8 cellular contexts compared by ENCODE assay signal in the genomic region with DNA sequence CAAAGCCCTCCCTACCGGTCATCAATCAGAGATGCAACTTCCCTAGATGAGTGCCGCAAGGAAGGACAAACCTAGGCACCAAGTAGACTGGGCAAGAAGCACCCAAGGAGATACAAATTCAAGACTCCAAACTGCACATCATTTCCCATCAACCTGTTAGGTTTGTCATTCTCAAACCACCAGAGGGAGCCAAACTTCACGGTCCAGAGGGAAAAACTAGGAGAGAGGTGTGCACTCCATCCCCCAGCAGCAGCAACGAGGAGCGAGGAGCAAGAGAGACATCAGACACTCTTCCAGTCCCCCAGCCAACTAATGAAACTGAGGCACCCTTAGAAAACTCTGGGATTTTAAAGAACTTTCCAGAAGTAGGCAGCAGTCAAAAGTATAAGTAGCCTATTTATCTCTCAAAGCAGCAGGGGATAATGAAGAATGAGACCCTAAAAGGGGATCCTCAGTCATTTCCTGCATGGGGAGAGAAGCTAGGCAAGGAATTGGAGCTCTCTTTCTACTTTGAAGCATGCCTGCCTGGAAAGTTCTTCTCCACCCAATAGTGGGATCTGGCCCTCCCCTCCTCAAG. TPM values are rescaled to one million over a fixed set of nuclear protein-coding genes. Genes with fewer than 3 reads are reported as not detected.
A peak's percentile ranks its signal among the peaks of the same experiment; 100 is the strongest.
DNase-seq lines count a peak whose midpoint lies in the region; ATAC-seq and TF ChIP-seq lines count a peak whose summit lies in the region.

No MANE protein-coding gene starts in this region.

- no peaks in the 10 kb centered on the region for H3K27me3 Mint-ChIP-seq in CD4-positive, CD25-positive, alpha-beta regulatory T cell

- H3K36me3 Mint-ChIP-seq in CD4-positive, CD25-positive, alpha-beta regulatory T cell: no peaks in the 10 kb centered on the region

- DNase-seq in CD4-positive, CD25-positive, alpha-beta regulatory T cell: peak; percentile 42 to 75 (median 59)
- DNase-seq in NCI-H1930 (lab: John Stamatoyannopoulos, UW): peak; percentile 63 to 78
- DNase-seq in T1000 (lab: John Stamatoyannopoulos, UW): peak; percentile 27
- peak; percentile 53 to 67 (median 59) for DNase-seq in body of pancreas
- peak; percentile 85 for DNase-seq in iPS-NIHi7 (ENCODE audit: extremely low spot score)
- DNase-seq in stimulated activated CD4-positive, alpha-beta T cell treated with anti-CD3 and anti-CD28 coated beads, Interleukin-1b, Interleukin-23, amount 100 ng/mL, for 48 hours: peak; percentile 65

- H3K4me3 ChIP-seq in CD4-positive, CD25-positive, alpha-beta regulatory T cell (ENCODE audit: low read depth, low read length): peak overlapping the region; percentile 5
- no peak overlapping the region for H3K4me3 ChIP-seq in body of pancreas

- H3K27me3 ChIP-seq in CD4-positive, CD25-positive, alpha-beta regulatory T cell (ENCODE audit: control insufficient read depth, insufficient read depth, low read length): no peaks in the 10 kb centered on the region
- H3K27me3 ChIP-seq in body of pancreas: no peaks in the 10 kb centered on the region

- peak; percentile 70 to 74 for ATAC-seq in CD4-positive, CD25-positive, alpha-beta regulatory T cell (ENCODE audit: low read depth in 2 of 2)
- ATAC-seq in GM21723 (IDR thresholded peaks at IDR 0.05; ENCODE audit: unreplicated experiment): peak; percentile 67
- ATAC-seq in body of pancreas: peak; percentile 62
- no peak for ATAC-seq in HG03097 (IDR thresholded peaks at IDR 0.05; ENCODE audit: low FRiP score, unreplicated experiment)

- no peak overlapping the region for H3K4me3 Mint-ChIP-seq in CD4-positive, CD25-positive, alpha-beta regulatory T cell

- intact Hi-C loops in body of pancreas (cut with DNase I): loop anchor here (10.0 kb wide), 1 partner anchor 227 kb away; no protein-coding TSS in a partner anchor

- no peaks in the 10 kb centered on the region for H3K9me3 Mint-ChIP-seq in CD4-positive, CD25-positive, alpha-beta regulatory T cell

- no peak for TF ChIP-seq POLR2A in body of pancreas (IDR thresholded peaks at IDR 0.05)

- no peak overlapping the region for H3K27ac ChIP-seq in CD4-positive, CD25-positive, alpha-beta regulatory T cell (ENCODE audit: insufficient read depth, low read length, poor library complexity, severe bottlenecking)
- H3K27ac ChIP-seq in body of pancreas: no peak overlapping the region

- peaks cover 5% of the 10 kb centered on the region for H3K4me1 ChIP-seq in CD4-positive, CD25-positive, alpha-beta regulatory T cell (ENCODE audit: control insufficient read depth, insufficient read depth, low read length, poor library complexity, severe bottlenecking)
- H3K4me1 ChIP-seq in body of pancreas: no peaks in the 10 kb centered on the region

- no peak overlapping the region for H3K27ac Mint-ChIP-seq in CD4-positive, CD25-positive, alpha-beta regulatory T cell

- H3K4me1 Mint-ChIP-seq in CD4-positive, CD25-positive, alpha-beta regulatory T cell: peaks cover 3 to 15% (median 8%) of the 10 kb centered on the region in 4 donors

- no peaks in the 10 kb centered on the region for H3K9me3 ChIP-seq in CD4-positive, CD25-positive, alpha-beta regulatory T cell (ENCODE audit: control insufficient read depth in 2 of 2, low read length in 2 of 2)
- no peaks in the 10 kb centered on the region for H3K9me3 ChIP-seq in body of pancreas

- WGBS in body of pancreas, 2 donors: 4 to 8% methylated on average over 5 of the region's 5 CpGs

- no peaks in the 10 kb centered on the region for H3K36me3 ChIP-seq in CD4-positive, CD25-positive, alpha-beta regulatory T cell (ENCODE audit: control insufficient read depth, insufficient read depth, low read length)
- no peaks in the 10 kb centered on the region for H3K36me3 ChIP-seq in body of pancreas (replicated peaks in 1 of 2; ENCODE audit: insufficient read depth in 1 of 2, low read depth in 2 of 2)

- TF ChIP-seq CTCF in body of pancreas (IDR thresholded peaks at IDR 0.05): peak; percentile 50 to 71 (median 62)

RNA-seq across cellular contexts. Expression of gene NT5DC3, which starts 37.0 kb away (rescaled TPM):
- 4.7 TPM for total RNA-seq in CD4-positive, CD25-positive, alpha-beta regulatory T cell
- 1 to 10 TPM in 1 of 4 donors, under 1 TPM in 3; 0.08 to 1.1 (median 0.49) TPM for polyA plus RNA-seq in CD4-positive, CD25-positive, alpha-beta regulatory T cell
- 10 to 100 TPM in 1 of 2 donors, 1 to 10 TPM in 1; 5.2 to 14.5 TPM for total RNA-seq in body of pancreas

RNA-seq across cellular contexts. Expression of gene HSP90B1, which starts 52.2 kb away (rescaled TPM):
- total RNA-seq in CD4-positive, CD25-positive, alpha-beta regulatory T cell: 254 TPM
- 100 to 1,000 TPM; 119 to 158 (median 141) TPM for polyA plus RNA-seq in CD4-positive, CD25-positive, alpha-beta regulatory T cell
- 100 to 1,000 TPM; 216 to 628 TPM for total RNA-seq in body of pancreas

Comparison
In these comparisons a context has a peak if more than half of its experiments do, and no peak if none do; other contexts are left out.
1. DNase-seq: peak in every context shown above with its lines; median percentile 85 in iPS-NIHi7; 70 in NCI-H1930; 65 in stimulated activated CD4-positive, alpha-beta T cell treated with anti-CD3 and anti-CD28 coated beads, Interleukin-1b, Interleukin-23, amount 100 ng/mL, for 48 hours; 59 in CD4-positive, CD25-positive, alpha-beta regulatory T cell; 59 in body of pancreas; 27 in T1000.